In the genomic region with DNA sequence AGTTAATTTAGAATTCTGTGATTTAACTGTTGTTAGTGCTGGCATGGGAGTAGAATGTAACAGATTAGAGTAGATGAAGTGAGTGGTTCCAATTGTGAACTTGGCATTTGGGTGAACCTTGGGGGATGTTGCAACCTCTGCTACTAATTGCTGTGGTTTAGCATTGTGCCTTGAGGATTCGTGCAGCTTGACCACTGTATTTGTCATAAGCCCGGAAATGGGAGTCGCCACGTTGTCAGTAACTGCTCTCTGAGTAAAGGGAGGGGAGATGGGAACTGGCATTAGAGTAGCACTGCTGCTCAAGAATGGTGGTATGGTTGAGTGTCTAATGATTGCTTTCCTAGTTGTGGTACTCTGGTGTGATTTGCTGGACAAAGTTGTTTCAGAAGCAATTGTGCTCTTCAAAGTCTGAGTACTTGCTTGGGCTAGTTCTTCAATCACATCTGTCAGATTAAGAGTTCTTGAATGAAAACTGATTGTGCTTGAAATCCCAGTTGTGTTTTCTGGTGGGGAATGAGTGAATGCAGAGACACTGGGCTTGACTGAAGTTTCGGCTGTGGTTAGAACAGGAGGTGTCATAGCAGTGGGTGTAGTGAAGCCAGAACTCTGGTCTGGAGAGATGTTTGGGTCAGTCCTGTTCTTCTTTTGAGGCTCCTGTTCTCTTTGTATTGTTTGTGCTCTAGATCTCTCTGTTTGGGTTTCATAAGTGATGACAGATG, we compare ENCODE assay signal across 1 cellular context.
A peak's percentile ranks its signal among the peaks of the same experiment; 100 is the strongest.
TF ChIP-seq lines count a peak whose summit lies in the region.

No MANE protein-coding gene starts in this region.

TF ChIP-seq in K562, 482 proteins besides CTCF, POLR2A, EP300 and RAD21:
- TF ChIP-seq NR2C2 (CRISPR knock-in tag; IDR thresholded peaks at IDR 0.05) (no peak), NR2C2 (tag; IDR thresholded peaks at IDR 0.05) (peak; percentile 31; the same call in 1 of the 2 replicates), CEBPG (CRISPR knock-in tag; IDR thresholded peaks at IDR 0.05) (no peak), CEBPG (tag; conservative IDR thresholded peaks at IDR 0.05 in 1 of 2, IDR thresholded peaks at IDR 0.05 in 1 of 2) (peak in 1 of 2 experiments; percentile 43; a peak in 1 of 4 replicates), THAP7 (CRISPR knock-in tag; IDR thresholded peaks at IDR 0.05) (no peak)
